ENCODE assay signal across 28 cellular contexts in genomic region chr12:5915511-5915910, GRCh38. TPM values are rescaled to one million over a fixed set of nuclear protein-coding genes. Genes with fewer than 3 reads are reported as not detected.
"Had no signal": no experiment of that assay in that cellular context is flagged by ENCODE, and none has a peak within 500 bp of the region (broad histone marks: within the 10 kb centered on the region; RNA-seq: fewer than 3 reads in every experiment).

No MANE protein-coding gene starts in this region.

- H3K9me3 ChIP-seq: ovary, psoas muscle, right lobe of liver, sigmoid colon, stomach, thoracic aorta, thyroid gland, tibial nerve, upper lobe of left lung, uterus had no signal

- H3K36me3 ChIP-seq: neural progenitor cell, ovary, right lobe of liver, sigmoid colon, stomach, thoracic aorta, thyroid gland, tibial nerve, uterus had no signal

- DNase-seq: natural killer cell; occipital lobe; ovary; posterior cingulate gyrus; psoas muscle; right cardiac atrium; right lobe of liver; sigmoid colon; small intestine; stimulated activated CD4-positive, alpha-beta T cell treated with anti-CD3 and anti-CD28 coated beads, Interleukin-15, amount 100 ng/mL, for 24 hours; stimulated activated CD4-positive, alpha-beta T cell treated with anti-CD3 and anti-CD28 coated beads, Interleukin-2, amount 100 ng/mL, for 24 hours; stimulated activated CD4-positive, alpha-beta T cell treated with anti-CD3 and anti-CD28 coated beads, Interleukin-2, amount 100 ng/mL, for 48 hours; stimulated activated CD4-positive, alpha-beta T cell treated with anti-CD3 and anti-CD28 coated beads, Interleukin-4, amount 100 ng/mL, for 24 hours; stimulated activated naive B cell treated with anti-CD40 and anti-IgM and Interleukin-4, amounts not matched to agents 10 μg/mL and 1 μg/mL and 100 μg/mL, for 72 hours; stimulated activated naive CD4-positive, alpha-beta T cell treated with Interleukin-2 at 50 U/mL for 16 hours; stomach; thyroid gland; trophoblast cell; upper lobe of left lung; uterus had no signal

- H3K4me1 Mint-ChIP-seq: natural killer cell; nephron; stimulated activated effector memory CD8-positive, alpha-beta T cell treated with anti-CD3 and anti-CD28 coated beads, Interleukin-12 subunit alpha, Interleukin-12 subunit beta, amount 100 ng/mL, for 72 hours; stimulated activated naive B cell treated with anti-CD40 and anti-IgM and Interleukin-4, amounts not matched to agents 10 μg/mL and 1 μg/mL and 100 μg/mL, for 72 hours had no signal

- H3K4me3 ChIP-seq: neural progenitor cell, ovary, psoas muscle, right lobe of liver, sigmoid colon, stomach, thoracic aorta, thyroid gland, tibial nerve, upper lobe of left lung, uterus had no signal

- FAIRE-seq: small intestine had no signal

- H3K27ac ChIP-seq: neural progenitor cell, ovary, parathyroid adenoma, psoas muscle, right lobe of liver, sigmoid colon, stomach, thoracic aorta, thyroid gland, tibial nerve, upper lobe of left lung, uterus had no signal

- H3K9me3 Mint-ChIP-seq: natural killer cell; nephron; neural progenitor cell; stimulated activated effector memory CD8-positive, alpha-beta T cell treated with anti-CD3 and anti-CD28 coated beads, Interleukin-12 subunit alpha, Interleukin-12 subunit beta, amount 100 ng/mL, for 72 hours; stimulated activated naive B cell treated with anti-CD40 and anti-IgM and Interleukin-4, amounts not matched to agents 10 μg/mL and 1 μg/mL and 100 μg/mL, for 72 hours; stimulated activated naive CD8-positive, alpha-beta T cell treated with anti-CD3 and anti-CD28 coated beads, Interleukin-15, Interleukin-2, amounts not matched to agents 100 ng/mL and 50 ng/mL, for 24 hours had no signal

- H3K4me1 ChIP-seq: neural progenitor cell, parathyroid adenoma, psoas muscle, right lobe of liver, sigmoid colon, stomach, thyroid gland, tibial nerve, upper lobe of left lung, uterus had no signal

- H3K4me3 Mint-ChIP-seq: natural killer cell; nephron; neural progenitor cell; stimulated activated effector memory CD8-positive, alpha-beta T cell treated with anti-CD3 and anti-CD28 coated beads, Interleukin-12 subunit alpha, Interleukin-12 subunit beta, amount 100 ng/mL, for 72 hours; stimulated activated naive B cell treated with anti-CD40 and anti-IgM and Interleukin-4, amounts not matched to agents 10 μg/mL and 1 μg/mL and 100 μg/mL, for 72 hours; stimulated activated naive CD8-positive, alpha-beta T cell treated with anti-CD3 and anti-CD28 coated beads, Interleukin-15, Interleukin-2, amounts not matched to agents 100 ng/mL and 50 ng/mL, for 24 hours had no signal

- ATAC-seq: natural killer cell; psoas muscle; right cardiac atrium; right lobe of liver; stimulated activated effector memory CD8-positive, alpha-beta T cell treated with anti-CD3 and anti-CD28 coated beads, Interleukin-12 subunit alpha, Interleukin-12 subunit beta, amount 100 ng/mL, for 72 hours; stimulated activated naive B cell treated with anti-CD40 and anti-IgM and Interleukin-4, amounts not matched to agents 10 μg/mL and 1 μg/mL and 100 μg/mL, for 72 hours had no signal

- H3K27ac Mint-ChIP-seq: natural killer cell; nephron; neural progenitor cell; progenitor cell of endocrine pancreas; stimulated activated effector memory CD8-positive, alpha-beta T cell treated with anti-CD3 and anti-CD28 coated beads, Interleukin-12 subunit alpha, Interleukin-12 subunit beta, amount 100 ng/mL, for 72 hours; stimulated activated naive B cell treated with anti-CD40 and anti-IgM and Interleukin-4, amounts not matched to agents 10 μg/mL and 1 μg/mL and 100 μg/mL, for 72 hours; stimulated activated naive CD8-positive, alpha-beta T cell treated with anti-CD3 and anti-CD28 coated beads, Interleukin-15, Interleukin-2, amounts not matched to agents 100 ng/mL and 50 ng/mL, for 24 hours had no signal

- H3K27me3 ChIP-seq: neural progenitor cell, ovary, right lobe of liver, sigmoid colon, thyroid gland, tibial nerve, upper lobe of left lung, uterus had no signal

- H3K9ac ChIP-seq: neural progenitor cell, parathyroid adenoma had no signal

- H3K36me3 Mint-ChIP-seq: natural killer cell; stimulated activated effector memory CD8-positive, alpha-beta T cell treated with anti-CD3 and anti-CD28 coated beads, Interleukin-12 subunit alpha, Interleukin-12 subunit beta, amount 100 ng/mL, for 72 hours; stimulated activated naive B cell treated with anti-CD40 and anti-IgM and Interleukin-4, amounts not matched to agents 10 μg/mL and 1 μg/mL and 100 μg/mL, for 72 hours had no signal

RNA-seq across cellular contexts. Expression of gene ANO2, which starts 29.5 kb away (rescaled TPM):
- total RNA-seq: natural killer cell had no signal
